Comparison of ENCODE assay signal across 8 cellular contexts in genomic region chr9:38687389-38687842, GRCh38. TPM values are rescaled to one million over a fixed set of nuclear protein-coding genes. Genes with fewer than 3 reads are reported as not detected.
A peak's percentile ranks its signal among the peaks of the same experiment; 100 is the strongest.
DNase-seq lines count a peak whose midpoint lies in the region; ATAC-seq and TF ChIP-seq lines count a peak whose summit lies in the region.

No MANE protein-coding gene starts in this region.

- peak overlapping the region; percentile 43 for H3K4me3 Mint-ChIP-seq in stimulated activated effector memory CD8-positive, alpha-beta T cell treated with anti-CD3 and anti-CD28 coated beads, Interleukin-12 subunit alpha, Interleukin-12 subunit beta, amount 100 ng/mL, for 72 hours

- no peak overlapping the region for H3K27ac Mint-ChIP-seq in stimulated activated effector memory CD8-positive, alpha-beta T cell treated with anti-CD3 and anti-CD28 coated beads, Interleukin-12 subunit alpha, Interleukin-12 subunit beta, amount 100 ng/mL, for 72 hours

- no peaks in the 10 kb centered on the region for H3K27me3 ChIP-seq in left lung

- H3K36me3 Mint-ChIP-seq in stimulated activated effector memory CD8-positive, alpha-beta T cell treated with anti-CD3 and anti-CD28 coated beads, Interleukin-12 subunit alpha, Interleukin-12 subunit beta, amount 100 ng/mL, for 72 hours: no peaks in the 10 kb centered on the region

- H3K9me3 Mint-ChIP-seq in stimulated activated effector memory CD8-positive, alpha-beta T cell treated with anti-CD3 and anti-CD28 coated beads, Interleukin-12 subunit alpha, Interleukin-12 subunit beta, amount 100 ng/mL, for 72 hours: no peaks in the 10 kb centered on the region

- H3K4me3 ChIP-seq in astrocyte of the spinal cord (ENCODE audit: low read depth, low read length) (no peak overlapping the region), left lung (peak overlapping the region; percentile 22 to 23)

- no peaks in the 10 kb centered on the region for H3K4me1 Mint-ChIP-seq in stimulated activated effector memory CD8-positive, alpha-beta T cell treated with anti-CD3 and anti-CD28 coated beads, Interleukin-12 subunit alpha, Interleukin-12 subunit beta, amount 100 ng/mL, for 72 hours

- peak; percentile 19 for DNase-seq in Daoy (ENCODE audit: low read depth)
- DNase-seq in NCI-H2227 (lab: John Stamatoyannopoulos, UW; ENCODE audit: unreplicated experiment): peak; percentile 40
- DNase-seq in astrocyte of the spinal cord (ENCODE audit: low read depth, low spot score): peak; percentile 39
- DNase-seq in left lung: peak; percentile 81 to 93
- peak in 1 of 2 donors; percentile 8 for DNase-seq in stimulated activated effector memory CD8-positive, alpha-beta T cell treated with anti-CD3 and anti-CD28 coated beads, Interleukin-12 subunit alpha, Interleukin-12 subunit beta, amount 100 ng/mL, for 72 hours (ENCODE audit: low spot score in 2 of 2)
- no peak for DNase-seq in GF-D8 (lab: John Stamatoyannopoulos, UW)
- no peak for DNase-seq in EL

- H3K9me3 ChIP-seq in left lung: no peaks in the 10 kb centered on the region

- ATAC-seq in left lung (peak; percentile 98), GM21528 (IDR thresholded peaks at IDR 0.05; ENCODE audit: low FRiP score, unreplicated experiment) (no peak)
- ATAC-seq in stimulated activated effector memory CD8-positive, alpha-beta T cell treated with anti-CD3 and anti-CD28 coated beads, Interleukin-12 subunit alpha, Interleukin-12 subunit beta, amount 100 ng/mL, for 72 hours: peak; percentile 59

- H3K36me3 ChIP-seq in left lung: no peaks in the 10 kb centered on the region

- TF ChIP-seq CTCF in astrocyte of the spinal cord (IDR thresholded peaks at IDR 0.05; ENCODE audit: low read depth, low read length) (no peak), left lung (IDR thresholded peaks at IDR 0.05) (no peak)

- intact Hi-C loops in left lung (cut with DNase I): no loop called here

- H3K27ac ChIP-seq in left lung: peak overlapping the region; percentile 38 to 44

- in situ Hi-C loops in astrocyte of the spinal cord (cut with HindIII; ENCODE audit: low sequenced_read_pairs): no loop called here

- peaks cover 0 to 2% of the 10 kb centered on the region in 2 donors for H3K4me1 ChIP-seq in left lung

RNA-seq across cellular contexts. Expression of gene FAM240B, which starts 32.5 kb away (rescaled TPM):
- total RNA-seq in Daoy (2014; rRNA removed; shearing (Covaris generic)): not detected in 2 replicates
- total RNA-seq in left lung: not detected

Comparison
In these comparisons a context has a peak if more than half of its experiments do, and no peak if none do; other contexts are left out.
1. DNase-seq: peak in Daoy (single experiment), NCI-H2227 (single experiment), astrocyte of the spinal cord (single experiment) and left lung (2 of 2); none in GF-D8 (single experiment) and EL (single experiment).